In the genomic region with DNA sequence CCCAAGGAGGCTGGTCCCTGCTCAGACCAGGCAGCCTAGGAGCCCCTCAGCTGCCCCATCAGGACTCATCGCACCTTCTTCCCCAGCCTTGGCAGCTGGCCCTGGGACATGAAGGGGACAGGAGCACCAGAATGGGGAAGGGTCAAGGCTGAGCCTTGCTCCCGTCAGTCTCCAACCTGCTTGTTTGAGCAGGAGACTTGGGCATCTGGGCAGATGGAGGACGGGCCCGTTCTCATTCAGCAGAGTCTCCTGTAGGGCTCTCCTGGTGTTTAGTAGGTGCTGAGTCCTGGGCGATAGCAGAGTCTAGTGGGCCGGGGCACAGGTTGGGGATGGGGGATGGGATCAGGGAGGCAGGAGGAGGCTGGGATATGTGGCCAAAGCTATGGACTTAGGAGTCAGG, we compare ENCODE assay signal across 38 cellular contexts. TPM values are rescaled to one million over a fixed set of nuclear protein-coding genes. Genes with fewer than 3 reads are reported as not detected.
"Had no signal": no experiment of that assay in that cellular context is flagged by ENCODE, and none has a peak within 500 bp of the region (broad histone marks: within the 10 kb centered on the region; RNA-seq: fewer than 3 reads in every experiment).

No MANE protein-coding gene starts in this region.

- H3K4me3 Mint-ChIP-seq: activated naive CD4-positive, alpha-beta T cell treated with anti-CD3 and anti-CD28 coated beads for 36 hours; activated naive CD4-positive, alpha-beta T cell treated with anti-CD3 and anti-CD28 coated beads, Interleukin-2, amount 10 ng/mL, durations not matched to agents 7 days and 5 days; activated naive CD4-positive, alpha-beta T cell treated with anti-CD3 and anti-CD28 coated beads, Interleukin-2, amount 50 U/mL, for 24 hours; activated naive CD8-positive, alpha-beta T cell; activated naive CD8-positive, alpha-beta T cell treated with anti-CD3 and anti-CD28 coated beads for 36 hours; activated naive CD8-positive, alpha-beta T cell treated with anti-CD3 and anti-CD28 coated beads, Interleukin-2, amount 10 ng/mL, durations not matched to agents 7 days and 5 days; activated naive CD8-positive, alpha-beta T cell treated with anti-CD3 and anti-CD28 coated beads, Interleukin-2, amount 50 U/mL, for 24 hours; activated T-cell treated with anti-CD3 and anti-CD28 coated beads, Interleukin-2, amount 50 U/mL, for 24 hours; activated T-cell treated with anti-CD3 and anti-CD28 coated beads, Interleukin-2, amount 50 U/mL, for 4 hours; activated T-cell treated with anti-CD3 and anti-CD28 coated beads, Interleukin-2, amount 50 U/mL, for 72 hours; activated T-helper 1 cell treated with anti-CD3 and anti-CD28 coated beads, Interleukin-12 subunit alpha, Interleukin-12 subunit beta, Interleukin-2, Interleukin-4 antibody, amounts not matched to agents 30 ng/mL and 10 ng/mL and 1 ng/mL, durations not matched to agents 14 hours and 24 hours and 36 hours; activated T-helper 17 cell treated with anti-CD3 and anti-CD28 coated beads, Interleukin-2, amount 50 U/mL, for 72 hours; brain; central memory CD8-positive, alpha-beta T cell had no signal

- H3K36me3 ChIP-seq: adrenal gland, ascending aorta, brain microvascular endothelial cell, breast epithelium, cardiac muscle cell had no signal

- H3K27ac ChIP-seq: adrenal gland, ascending aorta, body of pancreas, brain microvascular endothelial cell, breast epithelium, cardiac muscle cell had no signal

- H3K27ac Mint-ChIP-seq: activated naive CD4-positive, alpha-beta T cell treated with anti-CD3 and anti-CD28 coated beads for 36 hours; activated naive CD4-positive, alpha-beta T cell treated with anti-CD3 and anti-CD28 coated beads, Interleukin-2, amount 10 ng/mL, durations not matched to agents 7 days and 5 days; activated naive CD4-positive, alpha-beta T cell treated with anti-CD3 and anti-CD28 coated beads, Interleukin-2, amount 50 U/mL, for 24 hours; activated naive CD4-positive, alpha-beta T cell treated with anti-CD3 and anti-CD28 coated beads, Interleukin-2, amount 50 U/mL, for 72 hours; activated naive CD8-positive, alpha-beta T cell; activated naive CD8-positive, alpha-beta T cell treated with anti-CD3 and anti-CD28 coated beads for 36 hours; activated naive CD8-positive, alpha-beta T cell treated with anti-CD3 and anti-CD28 coated beads, Interleukin-2, amount 10 ng/mL, durations not matched to agents 7 days and 5 days; activated naive CD8-positive, alpha-beta T cell treated with anti-CD3 and anti-CD28 coated beads, Interleukin-2, amount 50 U/mL, for 24 hours; activated T-cell treated with anti-CD3 and anti-CD28 coated beads, Interleukin-2, amount 50 U/mL, for 24 hours; activated T-cell treated with anti-CD3 and anti-CD28 coated beads, Interleukin-2, amount 50 U/mL, for 72 hours; activated T-helper 1 cell treated with anti-CD3 and anti-CD28 coated beads, Interleukin-12 subunit alpha, Interleukin-12 subunit beta, Interleukin-2, Interleukin-4 antibody, amounts not matched to agents 30 ng/mL and 10 ng/mL and 1 ng/mL, durations not matched to agents 14 hours and 24 hours and 36 hours; activated T-helper 17 cell treated with anti-CD3 and anti-CD28 coated beads, Interleukin-2, amount 50 U/mL, for 72 hours; activated T-helper 2 cell treated with anti-CD3 and anti-CD28 coated beads, Interferon-gamma antibody, Interleukin-2, Interleukin-4, amounts not matched to agents 10 μg/mL and 5 μg/mL and 100 μg/mL, durations not matched to agents 14 hours and 24 hours and 36 hours; brain had no signal

- H3K9me3 ChIP-seq: adrenal gland, ascending aorta, body of pancreas, breast epithelium had no signal

- H3K4me1 ChIP-seq: adrenal gland, ascending aorta, body of pancreas, breast epithelium had no signal

- H3K9me3 Mint-ChIP-seq: activated naive CD4-positive, alpha-beta T cell treated with anti-CD3 and anti-CD28 coated beads for 36 hours; activated naive CD4-positive, alpha-beta T cell treated with anti-CD3 and anti-CD28 coated beads, Interleukin-2, amount 10 ng/mL, durations not matched to agents 7 days and 5 days; activated naive CD4-positive, alpha-beta T cell treated with anti-CD3 and anti-CD28 coated beads, Interleukin-2, amount 50 U/mL, for 24 hours; activated naive CD4-positive, alpha-beta T cell treated with anti-CD3 and anti-CD28 coated beads, Interleukin-2, amount 50 U/mL, for 72 hours; activated naive CD8-positive, alpha-beta T cell treated with anti-CD3 and anti-CD28 coated beads for 36 hours; activated naive CD8-positive, alpha-beta T cell treated with anti-CD3 and anti-CD28 coated beads, Interleukin-2, amount 10 ng/mL, durations not matched to agents 7 days and 5 days; activated naive CD8-positive, alpha-beta T cell treated with anti-CD3 and anti-CD28 coated beads, Interleukin-2, amount 50 U/mL, for 24 hours; activated T-cell treated with anti-CD3 and anti-CD28 coated beads, Interleukin-2, amount 50 U/mL, for 24 hours; activated T-cell treated with anti-CD3 and anti-CD28 coated beads, Interleukin-2, amount 50 U/mL, for 4 hours; activated T-cell treated with anti-CD3 and anti-CD28 coated beads, Interleukin-2, amount 50 U/mL, for 72 hours; activated T-helper 1 cell treated with anti-CD3 and anti-CD28 coated beads, Interleukin-12 subunit alpha, Interleukin-12 subunit beta, Interleukin-2, Interleukin-4 antibody, amounts not matched to agents 30 ng/mL and 10 ng/mL and 1 ng/mL, durations not matched to agents 14 hours and 24 hours and 36 hours; activated T-helper 17 cell treated with anti-CD3 and anti-CD28 coated beads, Interleukin-2, amount 50 U/mL, for 72 hours; activated T-helper 2 cell treated with anti-CD3 and anti-CD28 coated beads, Interferon-gamma antibody, Interleukin-2, Interleukin-4, amounts not matched to agents 10 μg/mL and 5 μg/mL and 100 μg/mL, durations not matched to agents 14 hours and 24 hours and 36 hours; central memory CD8-positive, alpha-beta T cell had no signal

- DNase-seq: activated effector memory CD4-positive, alpha-beta T cell treated with anti-CD3 and anti-CD28 coated beads, Interleukin-2, amount 50 U/mL, for 16 hours; activated effector memory CD4-positive, alpha-beta T cell treated with Interleukin-2 at 50 U/mL for 16 hours; activated gamma-delta T cell; activated gamma-delta T cell treated with Interleukin-2 at 50 U/mL for 16 hours; activated naive CD4-positive, alpha-beta T cell treated with anti-CD3 and anti-CD28 coated beads for 36 hours; activated naive CD4-positive, alpha-beta T cell treated with anti-CD3 and anti-CD28 coated beads, Interleukin-2, amount 10 ng/mL, durations not matched to agents 7 days and 5 days; activated naive CD4-positive, alpha-beta T cell treated with anti-CD3 and anti-CD28 coated beads, Interleukin-2, amount 50 U/mL, for 16 hours; activated naive CD4-positive, alpha-beta T cell treated with Interleukin-2 at 50 U/mL for 16 hours; activated naive CD8-positive, alpha-beta T cell treated with anti-CD3 and anti-CD28 coated beads for 36 hours; activated naive CD8-positive, alpha-beta T cell treated with anti-CD3 and anti-CD28 coated beads, Interleukin-2, amount 10 ng/mL, durations not matched to agents 7 days and 5 days; activated naive CD8-positive, alpha-beta T cell treated with anti-CD3 and anti-CD28 coated beads, Interleukin-2, amount 50 U/mL, for 24 hours; activated T-cell treated with anti-CD3 and anti-CD28 coated beads for 4 hours; activated T-cell treated with anti-CD3 and anti-CD28 coated beads, Interleukin-2, amount 50 U/mL, for 1 hour; activated T-cell treated with anti-CD3 and anti-CD28 coated beads, Interleukin-2, amount 50 U/mL, for 24 hours; activated T-cell treated with anti-CD3 and anti-CD28 coated beads, Interleukin-2, amount 50 U/mL, for 4 hours; activated T-cell treated with anti-CD3 and anti-CD28 coated beads, Interleukin-2, amount 50 U/mL, for 48 hours; activated T-cell treated with anti-CD3 and anti-CD28 coated beads, Interleukin-2, amount 50 U/mL, for 72 hours; adrenal gland; amniotic stem cell; amygdala; anterior cingulate cortex; aorta; body of pancreas; brain microvascular endothelial cell; caudate nucleus; central memory CD4-positive, alpha-beta T cell; cerebellar nuclear complex had no signal

- H3K36me3 Mint-ChIP-seq: activated naive CD4-positive, alpha-beta T cell treated with anti-CD3 and anti-CD28 coated beads, Interleukin-2, amount 10 ng/mL, durations not matched to agents 7 days and 5 days; activated naive CD4-positive, alpha-beta T cell treated with anti-CD3 and anti-CD28 coated beads, Interleukin-2, amount 50 U/mL, for 24 hours; activated naive CD4-positive, alpha-beta T cell treated with anti-CD3 and anti-CD28 coated beads, Interleukin-2, amount 50 U/mL, for 72 hours; activated naive CD8-positive, alpha-beta T cell; activated naive CD8-positive, alpha-beta T cell treated with anti-CD3 and anti-CD28 coated beads for 36 hours; activated naive CD8-positive, alpha-beta T cell treated with anti-CD3 and anti-CD28 coated beads, Interleukin-2, amount 10 ng/mL, durations not matched to agents 7 days and 5 days; brain had no signal

- H3K27me3 ChIP-seq: adrenal gland, ascending aorta, body of pancreas, breast epithelium had no signal

- H3K4me3 ChIP-seq: adrenal gland, ascending aorta, body of pancreas, breast epithelium, cardiac muscle cell had no signal

- H3K4me1 Mint-ChIP-seq: activated naive CD4-positive, alpha-beta T cell treated with anti-CD3 and anti-CD28 coated beads, Interleukin-2, amount 10 ng/mL, durations not matched to agents 7 days and 5 days; activated naive CD4-positive, alpha-beta T cell treated with anti-CD3 and anti-CD28 coated beads, Interleukin-2, amount 50 U/mL, for 24 hours; activated naive CD8-positive, alpha-beta T cell treated with anti-CD3 and anti-CD28 coated beads, Interleukin-2, amount 10 ng/mL, durations not matched to agents 7 days and 5 days; activated naive CD8-positive, alpha-beta T cell treated with anti-CD3 and anti-CD28 coated beads, Interleukin-2, amount 50 U/mL, for 24 hours; activated T-helper 17 cell treated with anti-CD3 and anti-CD28 coated beads, Interleukin-2, amount 50 U/mL, for 72 hours had no signal

RNA-seq across cellular contexts. Expression of gene WNT4, which starts 47.4 kb away (rescaled TPM):
- total RNA-seq: activated naive CD4-positive, alpha-beta T cell treated with anti-CD3 and anti-CD28 coated beads for 36 hours; activated naive CD4-positive, alpha-beta T cell treated with anti-CD3 and anti-CD28 coated beads, Interleukin-2, amount 50 U/mL, for 72 hours; activated naive CD8-positive, alpha-beta T cell treated with anti-CD3 and anti-CD28 coated beads for 36 hours; activated naive CD8-positive, alpha-beta T cell treated with anti-CD3 and anti-CD28 coated beads, Interleukin-2, amount 10 ng/mL, durations not matched to agents 7 days and 5 days; activated T-cell treated with anti-CD3 and anti-CD28 coated beads, Interleukin-2, amount 50 U/mL, for 4 hours; activated T-cell treated with anti-CD3 and anti-CD28 coated beads, Interleukin-2, amount 50 U/mL, for 72 hours; activated T-helper 1 cell treated with anti-CD3 and anti-CD28 coated beads, Interleukin-12 subunit alpha, Interleukin-12 subunit beta, Interleukin-2, Interleukin-4 antibody, amounts not matched to agents 30 ng/mL and 10 ng/mL and 1 ng/mL, durations not matched to agents 14 hours and 24 hours and 36 hours; activated T-helper 17 cell treated with anti-CD3 and anti-CD28 coated beads, Interleukin-2, amount 50 U/mL, for 72 hours; activated T-helper 2 cell treated with anti-CD3 and anti-CD28 coated beads, Interferon-gamma antibody, Interleukin-2, Interleukin-4, amounts not matched to agents 10 μg/mL and 5 μg/mL and 100 μg/mL, durations not matched to agents 14 hours and 24 hours and 36 hours; aorta; ascending aorta; cardiac muscle cell had no signal
- polyA plus RNA-seq: aorta, cardiac muscle cell had no signal
